Comparison of ENCODE assay signal across 10 cellular contexts in the genomic region with DNA sequence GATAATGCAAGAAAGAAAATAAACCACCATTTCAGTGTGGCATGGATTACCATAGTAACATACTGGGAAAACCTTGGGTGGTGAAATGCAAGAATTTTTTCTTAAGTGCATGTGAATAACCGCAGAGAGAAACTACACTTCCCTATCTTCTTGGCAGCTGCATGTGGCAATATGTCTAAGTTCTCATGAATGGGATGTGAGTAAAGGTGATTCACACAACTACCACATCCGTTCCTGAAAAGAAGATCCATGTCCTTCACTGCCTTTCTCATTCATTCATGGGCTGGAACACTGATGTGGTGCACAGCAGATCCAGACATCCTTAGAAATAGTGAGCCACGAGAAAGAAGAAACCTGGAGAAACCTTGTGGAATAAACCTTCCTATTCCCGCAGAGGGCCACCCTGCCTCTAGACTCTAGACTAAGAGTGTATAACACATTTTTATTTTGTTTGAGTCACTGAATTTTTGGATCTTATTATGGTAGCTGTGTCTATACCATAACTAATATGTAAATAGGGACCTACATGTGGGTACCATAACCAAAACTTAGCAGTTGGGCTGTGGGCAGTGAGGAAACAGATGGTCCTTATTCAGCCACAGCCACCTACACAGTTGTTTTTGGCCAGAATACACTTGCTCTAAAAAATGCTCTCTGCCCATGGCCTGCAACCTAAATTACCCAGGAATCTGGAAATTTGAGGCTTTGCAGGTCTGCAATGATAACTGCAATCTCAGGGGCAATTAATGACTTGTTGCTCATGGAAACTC.
DNase-seq lines count a peak whose midpoint lies in the region; ATAC-seq lines count a peak whose summit lies in the region.
"Had no signal": no experiment of that assay in that cellular context is flagged by ENCODE, and none has a peak within 500 bp of the region (broad histone marks: within the 10 kb centered on the region; RNA-seq: fewer than 3 reads in every experiment).

No MANE protein-coding gene starts in this region.

- peaks cover 9% of the 10 kb centered on the region for H3K9me3 Mint-ChIP-seq in stimulated activated effector memory CD8-positive, alpha-beta T cell treated with anti-CD3 and anti-CD28 coated beads, Interleukin-12 subunit alpha, Interleukin-12 subunit beta, amount 100 ng/mL, for 72 hours

- no peaks in the 10 kb centered on the region for H3K4me1 Mint-ChIP-seq in stimulated activated effector memory CD8-positive, alpha-beta T cell treated with anti-CD3 and anti-CD28 coated beads, Interleukin-12 subunit alpha, Interleukin-12 subunit beta, amount 100 ng/mL, for 72 hours

- DNase-seq in KBM-7 (peak; percentile 87), astrocyte of the hippocampus (ENCODE audit: low read depth, low spot score) (peak; percentile 84), midbrain (lab: John Stamatoyannopoulos, UW) (no peak), DMS53 (lab: John Stamatoyannopoulos, UW) (no peak), NCI-H510A (lab: John Stamatoyannopoulos, UW) (no peak)
- no peak for DNase-seq in stimulated activated effector memory CD8-positive, alpha-beta T cell treated with anti-CD3 and anti-CD28 coated beads, Interleukin-12 subunit alpha, Interleukin-12 subunit beta, amount 100 ng/mL, for 72 hours (ENCODE audit: low spot score in 2 of 2)
- no peak for DNase-seq in activated CD4-positive, alpha-beta T cell treated with anti-CD3 and anti-CD28 coated beads for 1 hour
- DNase-seq: activated T-cell treated with anti-CD3 and anti-CD28 coated beads, Interleukin-2, amount 50 U/mL, for 1 hour; NCI-H146 had no signal

- H3K36me3 Mint-ChIP-seq in stimulated activated effector memory CD8-positive, alpha-beta T cell treated with anti-CD3 and anti-CD28 coated beads, Interleukin-12 subunit alpha, Interleukin-12 subunit beta, amount 100 ng/mL, for 72 hours: no peaks in the 10 kb centered on the region

- no peak overlapping the region for H3K27ac Mint-ChIP-seq in stimulated activated effector memory CD8-positive, alpha-beta T cell treated with anti-CD3 and anti-CD28 coated beads, Interleukin-12 subunit alpha, Interleukin-12 subunit beta, amount 100 ng/mL, for 72 hours

- in situ Hi-C loops in KBM-7 (cut with MboI; ENCODE audit: low pct_unique_long_range_greater_than_20kb, low sequenced_read_pairs): no loop called here

- no peak overlapping the region for H3K4me3 Mint-ChIP-seq in stimulated activated effector memory CD8-positive, alpha-beta T cell treated with anti-CD3 and anti-CD28 coated beads, Interleukin-12 subunit alpha, Interleukin-12 subunit beta, amount 100 ng/mL, for 72 hours

- ATAC-seq in GM21390 (IDR thresholded peaks at IDR 0.05; ENCODE audit: unreplicated experiment): peak; percentile 45
- peak; percentile 34 for ATAC-seq in stimulated activated effector memory CD8-positive, alpha-beta T cell treated with anti-CD3 and anti-CD28 coated beads, Interleukin-12 subunit alpha, Interleukin-12 subunit beta, amount 100 ng/mL, for 72 hours

Comparison
In these comparisons a context has a peak if more than half of its experiments do, and no peak if none do; other contexts are left out.
1. DNase-seq: peak in KBM-7 (single experiment) and astrocyte of the hippocampus (single experiment); none in stimulated activated effector memory CD8-positive, alpha-beta T cell treated with anti-CD3 and anti-CD28 coated beads, Interleukin-12 subunit alpha, Interleukin-12 subunit beta, amount 100 ng/mL, for 72 hours (0 of 2), activated CD4-positive, alpha-beta T cell treated with anti-CD3 and anti-CD28 coated beads for 1 hour (single experiment), midbrain (single experiment), DMS53 (single experiment) and NCI-H510A (single experiment).